11 cellular contexts compared by ENCODE assay signal in the genomic region with DNA sequence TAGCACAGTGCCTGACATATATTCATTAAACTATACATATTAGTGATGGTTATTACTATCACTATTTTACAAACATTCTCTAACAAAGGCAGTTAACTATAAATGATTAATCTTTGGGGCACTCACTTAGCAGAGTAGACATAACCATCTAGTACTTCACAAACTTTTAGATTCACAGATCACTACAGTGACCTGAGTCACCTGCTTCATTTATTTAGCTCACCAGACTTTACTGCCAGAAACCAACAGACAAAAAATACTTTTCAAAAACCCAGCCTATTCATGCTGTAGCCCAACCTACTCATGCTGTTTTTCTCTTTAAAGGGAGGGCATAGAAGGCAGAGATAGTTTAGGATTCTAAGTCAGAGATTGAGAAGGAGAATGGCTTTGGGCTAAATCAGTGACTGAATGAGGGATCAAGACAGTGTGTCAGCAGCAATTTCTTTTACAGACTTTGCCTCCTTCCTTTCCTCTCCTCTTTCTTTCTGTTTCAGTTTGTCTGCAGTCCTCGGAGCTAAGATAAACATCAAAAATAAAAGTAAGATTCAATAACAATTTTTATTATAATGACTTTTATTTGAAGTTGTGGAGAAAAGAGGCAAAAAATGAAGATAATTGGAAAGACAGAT. TPM values are rescaled to one million over a fixed set of nuclear protein-coding genes. Genes with fewer than 3 reads are reported as not detected.
DNase-seq lines count a peak whose midpoint lies in the region; ATAC-seq and TF ChIP-seq lines count a peak whose summit lies in the region.
"Had no signal": no experiment of that assay in that cellular context is flagged by ENCODE, and none has a peak within 500 bp of the region (broad histone marks: within the 10 kb centered on the region; RNA-seq: fewer than 3 reads in every experiment).

No MANE protein-coding gene starts in this region.

- no peak overlapping the region for H3K27ac ChIP-seq in AG04450 (ENCODE audit: low read depth, low read length)

- H3K9me3 Mint-ChIP-seq in activated CD4-positive, alpha-beta T cell treated with anti-CD3 and anti-CD28 coated beads for 36 hours (ENCODE audit: low read depth): no peaks in the 10 kb centered on the region

- no peaks in the 10 kb centered on the region for H3K4me1 Mint-ChIP-seq in activated CD4-positive, alpha-beta T cell treated with anti-CD3 and anti-CD28 coated beads for 36 hours

- POLR2A ChIA-PET in AG04450 (lab: Yijun Ruan, JAX): interaction anchor here (1.7 kb wide), 1 partner anchor 35 kb away, joined by 7 read pairs; the partner anchor contains the start of gene PDE5A
- POLR2A ChIA-PET in activated CD4-positive, alpha-beta T cell treated with anti-CD3 and anti-CD28 coated beads for 36 hours (lab: Charles Lee): no interaction called here

- DNase-seq in AG04450 (ENCODE audit: low read depth, low spot score) (no peak), RPMI8226 (peak; percentile 5), kidney tubule cell (ENCODE audit: low spot score) (peak; percentile 17), T1000 (lab: John Stamatoyannopoulos, UW) (no peak), OCI-M2 (lab: John Stamatoyannopoulos, UW; ENCODE audit: unreplicated experiment) (no peak)
- no peak for DNase-seq in activated CD4-positive, alpha-beta T cell treated with anti-CD3 and anti-CD28 coated beads for 36 hours
- no peak for DNase-seq in activated T-cell treated with anti-CD3 and anti-CD28 coated beads, Interleukin-2, amount 50 U/mL, for 1 hour
- DNase-seq: activated naive CD4-positive, alpha-beta T cell treated with anti-CD3 and anti-CD28 coated beads, Interleukin-2, amount 50 U/mL, for 16 hours; SHP77 treated with DMSO at 0.1 percent for 48 hours; stimulated activated CD4-positive, alpha-beta T cell treated with anti-CD3 and anti-CD28 coated beads, Interleukin-4, amount 100 ng/mL, for 4 hours had no signal

- peak; percentile 71 for ATAC-seq in GM21526 (IDR thresholded peaks at IDR 0.05; ENCODE audit: low FRiP score, unreplicated experiment)
- ATAC-seq in activated CD4-positive, alpha-beta T cell treated with anti-CD3 and anti-CD28 coated beads for 36 hours: no peak

- TF ChIP-seq CTCF in AG04450 (IDR thresholded peaks at IDR 0.05; ENCODE audit: low read depth, low read length): no peak

- no peaks in the 10 kb centered on the region for H3K9me3 ChIP-seq in AG04450 (ENCODE audit: control insufficient read depth, insufficient read depth, low read length)

- no peaks in the 10 kb centered on the region for H3K36me3 Mint-ChIP-seq in activated CD4-positive, alpha-beta T cell treated with anti-CD3 and anti-CD28 coated beads for 36 hours (ENCODE audit: low read depth)

- CTCF ChIA-PET in AG04450 (lab: Charles Lee): no interaction called here
- CTCF ChIA-PET in activated CD4-positive, alpha-beta T cell treated with anti-CD3 and anti-CD28 coated beads for 36 hours (lab: Charles Lee): no interaction called here

- intact Hi-C loops in activated CD4-positive, alpha-beta T cell treated with anti-CD3 and anti-CD28 coated beads for 36 hours (cut with DNase I, micrococcal nuclease): no loop called here

- peak overlapping the region; percentile 14; the same call in 1 of the 2 replicates for H3K4me3 ChIP-seq in AG04450 (ENCODE audit: low read depth, low read length)

- H3K4me3 Mint-ChIP-seq in activated CD4-positive, alpha-beta T cell treated with anti-CD3 and anti-CD28 coated beads for 36 hours: no peak overlapping the region

- no peak overlapping the region for H3K27ac Mint-ChIP-seq in activated CD4-positive, alpha-beta T cell treated with anti-CD3 and anti-CD28 coated beads for 36 hours

- no peaks in the 10 kb centered on the region for H3K27me3 ChIP-seq in AG04450 (ENCODE audit: control insufficient read depth, insufficient read depth, low read length)

- peaks cover 16% of the 10 kb centered on the region for H3K27me3 Mint-ChIP-seq in activated CD4-positive, alpha-beta T cell treated with anti-CD3 and anti-CD28 coated beads for 36 hours

RNA-seq across cellular contexts. Expression of gene PDE5A, which starts 34.7 kb away (rescaled TPM):
- polyA plus RNA-seq in AG04450 (2011; rRNA removed): 411 and 489 TPM in 2 replicates
- 931 and 1,164 TPM in 2 replicates for polyA minus RNA-seq in AG04450 (2011; rRNA and poly(A)+ RNA removed)
- total RNA-seq in activated CD4-positive, alpha-beta T cell treated with anti-CD3 and anti-CD28 coated beads for 36 hours: under 1 TPM; 0.25 to 0.47 TPM

Comparison
In these comparisons a context has a peak if more than half of its experiments do, and no peak if none do; other contexts are left out.
1. DNase-seq: peak in RPMI8226 (single experiment) and kidney tubule cell (single experiment); none in AG04450 (single experiment), T1000 (single experiment), OCI-M2 (single experiment), activated CD4-positive, alpha-beta T cell treated with anti-CD3 and anti-CD28 coated beads for 36 hours (single experiment) and activated T-cell treated with anti-CD3 and anti-CD28 coated beads, Interleukin-2, amount 50 U/mL, for 1 hour (single experiment).